ENCODE assay signal across 8 cellular contexts in genomic region chr13:41058229-41059070, GRCh38. TPM values are rescaled to one million over a fixed set of nuclear protein-coding genes. Genes with fewer than 3 reads are reported as not detected.
DNase-seq lines count a peak whose midpoint lies in the region; ATAC-seq and TF ChIP-seq lines count a peak whose summit lies in the region.

No MANE protein-coding gene starts in this region.

- H3K27me3 ChIP-seq in BLaER1 treated with 17β-estradiol and CSF1 and Interleukin-3, amounts not matched to agents 10 nM and 100 nM: no peaks in the 10 kb centered on the region

- no peaks in the 10 kb centered on the region for H3K9me3 ChIP-seq in BLaER1 treated with 17β-estradiol and CSF1 and Interleukin-3, amounts not matched to agents 10 nM and 100 nM (replicated peaks in 1 of 11)

- H3K4me3 Mint-ChIP-seq in effector memory CD8-positive, alpha-beta T cell: peak overlapping the region; percentile 99 to 100
- H3K4me3 Mint-ChIP-seq in neural crest cell: peak overlapping the region; percentile 98

- in situ Hi-C loops in ACHN (cut with HindIII; ENCODE audit: low pct_ligation_motif_present, low pct_unique_long_range_greater_than_20kb, low sequenced_read_pairs): no loop called here

- peak overlapping the region; percentile 83 to 98 (median 95) for H3K4me2 ChIP-seq in BLaER1 treated with 17β-estradiol and CSF1 and Interleukin-3, amounts not matched to agents 10 nM and 100 nM

- H3K36me3 Mint-ChIP-seq in effector memory CD8-positive, alpha-beta T cell (ENCODE audit: insufficient read depth): peaks cover 32% of the 10 kb centered on the region
- no peaks in the 10 kb centered on the region for H3K36me3 Mint-ChIP-seq in neural crest cell (ENCODE audit: low read depth)

- no peak for TF ChIP-seq CTCF in neural crest cell (conservative IDR thresholded peaks at IDR 0.05)

- DNase-seq in NAMALWA (ENCODE audit: low spot score) (peak; percentile 26), neural crest cell (ENCODE audit: low read depth, low spot score) (no peak), ACHN (no peak)
- DNase-seq in effector memory CD8-positive, alpha-beta T cell: no peak

- peaks cover 51 to 64% (median 62%) of the 10 kb centered on the region in 10 experiments for H3K4me1 ChIP-seq in BLaER1 treated with 17β-estradiol and CSF1 and Interleukin-3, amounts not matched to agents 10 nM and 100 nM

- H3K9me3 Mint-ChIP-seq in effector memory CD8-positive, alpha-beta T cell: no peaks in the 10 kb centered on the region
- H3K9me3 Mint-ChIP-seq in neural crest cell: no peaks in the 10 kb centered on the region

- peak overlapping the region; percentile 77 to 89 (median 84) for H3K4me3 ChIP-seq in BLaER1 treated with 17β-estradiol and CSF1 and Interleukin-3, amounts not matched to agents 10 nM and 100 nM

- peak overlapping the region; percentile 87 to 98 (median 96) for H3K27ac ChIP-seq in BLaER1 treated with 17β-estradiol and CSF1 and Interleukin-3, amounts not matched to agents 10 nM and 100 nM

- no peak for ATAC-seq in effector memory CD8-positive, alpha-beta T cell (replicated peaks)
- ATAC-seq in esophagus mucosa (no peak), HG03039 (IDR thresholded peaks at IDR 0.05; ENCODE audit: unreplicated experiment) (no peak), HG03025 (IDR thresholded peaks at IDR 0.05; ENCODE audit: low FRiP score, unreplicated experiment) (no peak)

- peak overlapping the region; percentile 90 to 98 (median 96) for H3K9ac ChIP-seq in BLaER1 treated with 17β-estradiol and CSF1 and Interleukin-3, amounts not matched to agents 10 nM and 100 nM

- H4K20me1 ChIP-seq in BLaER1 treated with 17β-estradiol and CSF1 and Interleukin-3, amounts not matched to agents 10 nM and 100 nM: peaks cover 8 to 64% (median 47%) of the 10 kb centered on the region in 11 experiments; a peak in 21 of 22 replicates

- H3K4me1 Mint-ChIP-seq in effector memory CD8-positive, alpha-beta T cell (ENCODE audit: low read depth in 2 of 2): peaks cover 34 to 52% of the 10 kb centered on the region in 2 donors
- H3K4me1 Mint-ChIP-seq in neural crest cell: peaks cover 50% of the 10 kb centered on the region

- peak overlapping the region in 1 of 2 donors; percentile 99 for H3K27ac Mint-ChIP-seq in effector memory CD8-positive, alpha-beta T cell
- H3K27ac Mint-ChIP-seq in neural crest cell (ENCODE audit: unreplicated experiment): no peak overlapping the region

- H3K27me3 Mint-ChIP-seq in effector memory CD8-positive, alpha-beta T cell: no peaks in the 10 kb centered on the region
- peaks cover 14% of the 10 kb centered on the region for H3K27me3 Mint-ChIP-seq in neural crest cell (ENCODE audit: low read depth)

- peaks cover 0 to 33% (median 16%) of the 10 kb centered on the region in 11 experiments; a peak in 14 of 22 replicates for H3K36me3 ChIP-seq in BLaER1 treated with 17β-estradiol and CSF1 and Interleukin-3, amounts not matched to agents 10 nM and 100 nM

RNA-seq across cellular contexts. Expression of gene WBP4, which starts 2.9 kb away (rescaled TPM):
- total RNA-seq in neural crest cell: 8.3 and 8.7 TPM in 2 replicates
- 5.3 TPM for total RNA-seq in esophagus mucosa

RNA-seq across cellular contexts. Expression of gene ELF1, which starts 39.3 kb away (rescaled TPM):
- 18.0 and 19.2 TPM in 2 replicates for total RNA-seq in neural crest cell
- 68.9 TPM for total RNA-seq in esophagus mucosa
